ENCODE assay signal across 31 cellular contexts in the genomic region with DNA sequence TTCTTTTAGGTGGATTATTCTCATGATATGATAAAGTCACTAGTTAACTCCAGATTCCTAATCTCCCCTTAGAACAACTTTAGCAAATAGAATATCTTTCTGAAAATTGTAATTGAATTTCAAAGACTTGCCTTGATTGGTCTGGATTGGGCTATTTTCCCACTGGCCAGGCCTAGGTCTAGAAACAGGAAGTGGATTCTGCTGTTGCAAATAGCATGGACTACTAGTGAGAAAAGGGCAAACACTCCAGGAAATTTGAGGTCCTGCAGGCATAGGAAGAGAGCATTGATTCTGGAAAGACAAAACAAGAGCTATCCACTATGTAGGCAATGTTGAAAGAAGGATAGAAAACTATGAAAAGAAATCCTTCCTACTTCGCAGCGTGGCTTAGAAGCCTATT.
"Had no signal": no experiment of that assay in that cellular context is flagged by ENCODE, and none has a peak within 500 bp of the region (broad histone marks: within the 10 kb centered on the region; RNA-seq: fewer than 3 reads in every experiment).

No MANE protein-coding gene starts in this region.

- H3K36me3 Mint-ChIP-seq: activated CD4-positive, alpha-beta memory T cell treated with anti-CD3 and anti-CD28 coated beads for 36 hours; activated naive CD4-positive, alpha-beta T cell treated with anti-CD3 and anti-CD28 coated beads, Interleukin-2, amount 50 U/mL, for 72 hours; brain had no signal

- H3K4me3 Mint-ChIP-seq: activated CD4-positive, alpha-beta memory T cell treated with anti-CD3 and anti-CD28 coated beads for 36 hours; activated naive CD4-positive, alpha-beta T cell treated with anti-CD3 and anti-CD28 coated beads for 36 hours; activated T-cell treated with anti-CD3 and anti-CD28 coated beads, Interleukin-2, amount 50 U/mL, for 4 hours; activated T-helper 1 cell treated with anti-CD3 and anti-CD28 coated beads, Interleukin-12 subunit alpha, Interleukin-12 subunit beta, Interleukin-2, Interleukin-4 antibody, amounts not matched to agents 30 ng/mL and 10 ng/mL and 1 ng/mL, durations not matched to agents 14 hours and 24 hours and 36 hours; brain had no signal

- DNase-seq: activated CD4-positive, alpha-beta memory T cell treated with anti-CD3 and anti-CD28 coated beads for 36 hours; activated CD4-positive, alpha-beta T cell treated with anti-CD3 and anti-CD28 coated beads for 4 hours; activated CD4-positive, alpha-beta T cell treated with anti-CD3 and anti-CD28 coated beads, Interleukin-2, amount 50 U/mL, for 1 hour; activated CD8-positive, alpha-beta memory T cell treated with anti-CD3 and anti-CD28 coated beads, Interleukin-2, amount 50 U/mL, for 4 hours; activated gamma-delta T cell treated with Interleukin-2 at 50 U/mL for 16 hours; activated naive CD4-positive, alpha-beta T cell treated with anti-CD3 and anti-CD28 coated beads for 36 hours; activated T-cell treated with anti-CD3 and anti-CD28 coated beads for 4 hours; activated T-cell treated with anti-CD3 and anti-CD28 coated beads, Interleukin-2, amount 50 U/mL, for 4 hours; adrenal gland; caudate nucleus; cerebellar nuclear complex; Karpas-422; NCI-H1105; NCI-H1436; NCI-H1694; NCI-H1930; NCI-H2081 treated with DMSO at 0.1 percent for 48 hours; NCI-H226; NCI-H446 treated with DMSO at 0.1 percent for 48 hours; NCI-H524; PC-9; Right ventricle myocardium superior; SJCRH30; T1000 had no signal

- ATAC-seq: activated CD4-positive, CD25-positive, alpha-beta regulatory T cell treated with anti-CD3 and anti-CD28 coated beads, Interleukin-2, amount 50 U/mL, for 24 hours; activated naive CD4-positive, alpha-beta T cell treated with anti-CD3 and anti-CD28 coated beads, Interleukin-2, amount 50 U/mL, for 72 hours; activated T-cell treated with anti-CD3 and anti-CD28 coated beads, Interleukin-2, amount 50 U/mL, for 4 hours had no signal

- H3K9me3 Mint-ChIP-seq: activated CD4-positive, alpha-beta memory T cell treated with anti-CD3 and anti-CD28 coated beads for 36 hours; activated naive CD4-positive, alpha-beta T cell treated with anti-CD3 and anti-CD28 coated beads for 36 hours; activated naive CD4-positive, alpha-beta T cell treated with anti-CD3 and anti-CD28 coated beads, Interleukin-2, amount 50 U/mL, for 72 hours; activated T-cell treated with anti-CD3 and anti-CD28 coated beads, Interleukin-2, amount 50 U/mL, for 4 hours; activated T-helper 1 cell treated with anti-CD3 and anti-CD28 coated beads, Interleukin-12 subunit alpha, Interleukin-12 subunit beta, Interleukin-2, Interleukin-4 antibody, amounts not matched to agents 30 ng/mL and 10 ng/mL and 1 ng/mL, durations not matched to agents 14 hours and 24 hours and 36 hours had no signal

- FAIRE-seq: astrocyte, bronchial epithelial cell, RCC 7860 had no signal

- H3K27ac Mint-ChIP-seq: activated CD4-positive, alpha-beta memory T cell treated with anti-CD3 and anti-CD28 coated beads for 36 hours; activated naive CD4-positive, alpha-beta T cell treated with anti-CD3 and anti-CD28 coated beads for 36 hours; activated naive CD4-positive, alpha-beta T cell treated with anti-CD3 and anti-CD28 coated beads, Interleukin-2, amount 50 U/mL, for 72 hours; activated T-helper 1 cell treated with anti-CD3 and anti-CD28 coated beads, Interleukin-12 subunit alpha, Interleukin-12 subunit beta, Interleukin-2, Interleukin-4 antibody, amounts not matched to agents 30 ng/mL and 10 ng/mL and 1 ng/mL, durations not matched to agents 14 hours and 24 hours and 36 hours had no signal
